Comparison of ENCODE assay signal across 8 cellular contexts in the genomic region with DNA sequence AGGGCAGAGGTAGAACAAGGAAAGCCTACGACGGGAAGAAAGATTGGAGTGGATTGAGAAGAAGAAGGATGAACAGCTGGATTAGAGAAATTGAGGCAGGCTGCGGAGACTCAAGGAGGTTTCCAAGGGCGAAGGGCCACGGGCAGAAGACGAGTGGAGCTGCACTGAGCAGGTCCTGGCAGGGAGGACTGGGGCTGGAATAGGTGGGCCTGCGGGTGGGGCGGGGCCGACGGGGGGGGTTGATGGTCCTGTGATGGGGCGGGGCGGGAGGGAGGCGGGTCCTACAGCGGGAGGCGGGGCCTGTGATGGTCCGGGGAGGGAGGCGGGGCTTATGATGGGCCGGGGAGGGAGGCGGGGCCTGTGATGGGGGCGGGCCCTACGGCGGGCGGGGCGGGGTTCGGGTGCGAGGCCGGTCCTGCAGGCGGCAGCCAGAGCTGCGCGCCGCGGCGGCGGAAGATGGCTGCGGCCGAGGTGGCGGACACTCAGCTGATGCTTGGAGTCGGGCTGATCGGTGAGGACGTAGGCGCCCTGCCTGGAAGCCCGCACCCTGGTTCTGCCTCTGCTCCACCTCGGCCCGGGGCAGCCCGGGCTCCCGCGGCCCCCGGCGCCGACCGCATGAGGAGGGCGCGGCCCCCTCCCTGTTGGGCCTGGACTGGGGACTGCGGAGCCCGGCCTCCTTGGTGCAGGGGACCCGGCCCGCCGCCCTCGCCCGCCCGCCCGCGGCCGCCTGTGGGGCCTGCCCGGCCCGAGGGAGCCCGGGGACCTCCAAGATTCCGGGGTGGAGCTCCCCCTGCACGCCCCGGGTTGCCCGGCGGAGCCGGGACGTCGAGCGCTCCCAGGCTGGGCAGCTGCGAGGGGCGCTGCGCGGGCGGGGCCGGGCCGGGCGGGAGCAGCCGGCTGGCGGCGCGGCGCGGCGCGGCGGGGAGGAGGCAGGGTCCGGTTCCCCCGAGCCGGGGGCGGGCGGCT. TPM values are rescaled to one million over a fixed set of nuclear protein-coding genes. Genes with fewer than 3 reads are reported as not detected.
DNase-seq lines count a peak whose midpoint lies in the region; ATAC-seq and TF ChIP-seq lines count a peak whose summit lies in the region.

A gene with protein sequence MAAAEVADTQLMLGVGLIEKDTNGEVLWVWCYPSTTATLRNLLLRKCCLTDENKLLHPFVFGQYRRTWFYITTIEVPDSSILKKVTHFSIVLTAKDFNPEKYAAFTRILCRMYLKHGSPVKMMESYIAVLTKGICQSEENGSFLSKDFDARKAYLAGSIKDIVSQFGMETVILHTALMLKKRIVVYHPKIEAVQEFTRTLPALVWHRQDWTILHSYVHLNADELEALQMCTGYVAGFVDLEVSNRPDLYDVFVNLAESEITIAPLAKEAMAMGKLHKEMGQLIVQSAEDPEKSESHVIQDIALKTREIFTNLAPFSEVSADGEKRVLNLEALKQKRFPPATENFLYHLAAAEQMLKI (plus strand): TSS at position 427 of the 966 bp plus-strand sequence. CDS start 30 bp downstream, at position 457.

- H3K27me3 Mint-ChIP-seq in natural killer cell treated with Interleukin-12 subunit alpha and Interleukin-12 subunit beta and Interleukin-15 and Interleukin-18, amount 100 ng/mL, for 72 hours, result no peaks in the 10 kb centered on the region

- peak within 1 kb of the TSS; percentile 87 for H3K4me3 Mint-ChIP-seq in natural killer cell treated with Interleukin-12 subunit alpha and Interleukin-12 subunit beta and Interleukin-15 and Interleukin-18, amount 100 ng/mL, for 72 hours

- peak; percentile 16 to 87 (median 78) for DNase-seq in C1 segment of cervical spinal cord (lab: John Stamatoyannopoulos, UW)
- DNase-seq in activated T-helper 9 cell treated with anti-CD3 and anti-CD28 coated beads, Interleukin-2, amount 50 U/mL, for 16 hours (ENCODE audit: low read depth), result peak; percentile 73
- DNase-seq in fibroblast of pulmonary artery (ENCODE audit: low read depth), result peak; percentile 84
- DNase-seq in natural killer cell treated with Interleukin-12 subunit alpha and Interleukin-12 subunit beta and Interleukin-15 and Interleukin-18, amount 100 ng/mL, for 72 hours (ENCODE audit: low spot score), result peak; percentile 83
- DNase-seq in stimulated activated naive CD4-positive, alpha-beta T cell (lab: John Stamatoyannopoulos, UW), result peak; percentile 52 to 80 (median 76)

- peak within 1 kb of the TSS; percentile 82 for H3K4me3 ChIP-seq in fibroblast of pulmonary artery (replicated peaks; ENCODE audit: low read depth, low read length)

- H3K9me3 Mint-ChIP-seq in natural killer cell treated with Interleukin-12 subunit alpha and Interleukin-12 subunit beta and Interleukin-15 and Interleukin-18, amount 100 ng/mL, for 72 hours, result no peaks in the 10 kb centered on the region

- no peaks in the 10 kb centered on the region for H3K36me3 Mint-ChIP-seq in natural killer cell treated with Interleukin-12 subunit alpha and Interleukin-12 subunit beta and Interleukin-15 and Interleukin-18, amount 100 ng/mL, for 72 hours

- peaks cover 19 to 24% of the 10 kb centered on the region in 2 donors for H3K4me1 Mint-ChIP-seq in natural killer cell treated with Interleukin-12 subunit alpha and Interleukin-12 subunit beta and Interleukin-15 and Interleukin-18, amount 100 ng/mL, for 72 hours (ENCODE audit: low read depth in 2 of 2)

- H3K27ac Mint-ChIP-seq in natural killer cell treated with Interleukin-12 subunit alpha and Interleukin-12 subunit beta and Interleukin-15 and Interleukin-18, amount 100 ng/mL, for 72 hours, result peak within 1 kb of the TSS; percentile 19 to 56

- TF ChIP-seq CTCF in fibroblast of pulmonary artery (IDR thresholded peaks at IDR 0.05; ENCODE audit: low read length, missing control alignments), result no peak

- ATAC-seq in GM19043 (IDR thresholded peaks at IDR 0.05; ENCODE audit: low read depth, unreplicated experiment) (peak; percentile 83), HG03342 (IDR thresholded peaks at IDR 0.05; ENCODE audit: unreplicated experiment) (peak; percentile 73)
- peak; percentile 94 to 95 for ATAC-seq in natural killer cell treated with Interleukin-12 subunit alpha and Interleukin-12 subunit beta and Interleukin-15 and Interleukin-18, amount 100 ng/mL, for 72 hours

TF ChIP-seq in PFSK-1, 5 proteins besides CTCF, POLR2A, EP300 and RAD21:
- TF ChIP-seq TAF1 (IDR thresholded peaks at IDR 0.05; ENCODE audit: borderline replicate concordance, insufficient read depth, low read length), result 0 out of 2 replicates have a peak, but pooled peaks have one; percentile 55
- peak; percentile 86 for TF ChIP-seq POLR2AphosphoS5 (IDR thresholded peaks at IDR 0.05; ENCODE audit: low read depth, low read length)
- peak; percentile 31; the same call in 1 of the 2 replicates for TF ChIP-seq SIN3A (IDR thresholded peaks at IDR 0.05; ENCODE audit: borderline replicate concordance, insufficient read depth, low read length)
- TF ChIP-seq FOXP2 (optimal IDR thresholded peaks at IDR 0.05; ENCODE audit: borderline replicate concordance, extremely low read depth, extremely low read length, insufficient read depth), result no peak

RNA-seq across cellular contexts. Expression of the gene that starts here (rescaled TPM):
- polyA plus RNA-seq in PFSK-1 (2012; ENCODE audit: insufficient read length, low read depth), result 44.4 TPM
- 10 to 100 TPM; 46.2 to 57.7 TPM for total RNA-seq in natural killer cell treated with Interleukin-12 subunit alpha and Interleukin-12 subunit beta and Interleukin-15 and Interleukin-18, amount 100 ng/mL, for 72 hours

Comparison
In these comparisons a context has a peak if more than half of its experiments do, and no peak if none do; other contexts are left out.
1. Peak in every context shown above with its lines: DNase-seq, ATAC-seq and H3K4me3 ChIP-seq.